8 cellular contexts compared by ENCODE assay signal in genomic region chr4:185039508-185040273, GRCh38. TPM values are rescaled to one million over a fixed set of nuclear protein-coding genes. Genes with fewer than 3 reads are reported as not detected.
DNase-seq lines count a peak whose midpoint lies in the region; ATAC-seq and TF ChIP-seq lines count a peak whose summit lies in the region.

No MANE protein-coding gene starts in this region.

- H3K9me3 ChIP-seq in ascending aorta: no peaks in the 10 kb centered on the region

- ATAC-seq in GM21528 (IDR thresholded peaks at IDR 0.05; ENCODE audit: low FRiP score, unreplicated experiment) (peak; percentile 74), SK-N-SH treated with all-trans-retinoic acid at 6 μM for 48 hours (peak; percentile 94)

- peaks cover 0 to 3% of the 10 kb centered on the region in 2 donors for H3K4me1 ChIP-seq in ascending aorta

- no peaks in the 10 kb centered on the region for H3K27me3 ChIP-seq in ascending aorta

- DNase-seq in DMS53 (lab: John Stamatoyannopoulos, UW) (peak; percentile 78), LoVo (ENCODE audit: low spot score) (peak; percentile 75), ascending aorta (ENCODE audit: low spot score in 2 of 2) (peak in 1 of 2 donors; percentile 73), hepatic stellate cell (ENCODE audit: low spot score) (peak; percentile 53), smooth muscle cell of the brain vasculature (ENCODE audit: low read depth, low spot score) (peak; percentile 39), cerebellar nuclear complex (lab: John Stamatoyannopoulos, UW) (no peak)

- intact Hi-C loops in ascending aorta (cut with DNase I): loop anchor here (1.0 to 2.0 kb wide), 3 partner anchors 55 to 144 kb away; no protein-coding TSS in a partner anchor

- peak overlapping the region; percentile 27 to 37 for H3K4me3 ChIP-seq in ascending aorta

- TF ChIP-seq CTCF in ascending aorta (IDR thresholded peaks at IDR 0.05): peak; percentile 72 to 85 (median 74)

- no peaks in the 10 kb centered on the region for H3K36me3 ChIP-seq in ascending aorta

- no peak overlapping the region for H3K27ac ChIP-seq in ascending aorta

TF ChIP-seq in SK-N-SH treated with all-trans-retinoic acid at 6 μM for 48 hours, 23 proteins besides CTCF, POLR2A, EP300 and RAD21:
- TF ChIP-seq CREB5 (CRISPR knock-in tag; IDR thresholded peaks at IDR 0.05; ENCODE audit: low read depth) (no peak), RARB (CRISPR knock-in tag; IDR thresholded peaks at IDR 0.05) (no peak), PPARA (CRISPR knock-in tag; IDR thresholded peaks at IDR 0.05; ENCODE audit: borderline replicate concordance) (no peak), POU6F1 (CRISPR knock-in tag; IDR thresholded peaks at IDR 0.05; ENCODE audit: borderline replicate concordance, low read depth) (no peak), ESRRG (CRISPR knock-in tag; IDR thresholded peaks at IDR 0.05) (no peak), TOX (CRISPR knock-in tag; IDR thresholded peaks at IDR 0.05; ENCODE audit: borderline replicate concordance) (no peak), ZNF70 (CRISPR knock-in tag; IDR thresholded peaks at IDR 0.05) (no peak), ARNTL (CRISPR knock-in tag; IDR thresholded peaks at IDR 0.05; ENCODE audit: borderline replicate concordance, low read depth) (no peak), ZFP30 (CRISPR knock-in tag; IDR thresholded peaks at IDR 0.05) (no peak)

RNA-seq across cellular contexts. Expression of gene HELT, which starts 21.4 kb away (rescaled TPM):
- total RNA-seq in ascending aorta: not detected

Comparison
In these comparisons a context has a peak if more than half of its experiments do, and no peak if none do; other contexts are left out.
1. DNase-seq: peak in DMS53 (single experiment), LoVo (single experiment), hepatic stellate cell (single experiment) and smooth muscle cell of the brain vasculature (single experiment); none in cerebellar nuclear complex (0 of 2).